ENCODE assay signal across 25 cellular contexts in the genomic region with DNA sequence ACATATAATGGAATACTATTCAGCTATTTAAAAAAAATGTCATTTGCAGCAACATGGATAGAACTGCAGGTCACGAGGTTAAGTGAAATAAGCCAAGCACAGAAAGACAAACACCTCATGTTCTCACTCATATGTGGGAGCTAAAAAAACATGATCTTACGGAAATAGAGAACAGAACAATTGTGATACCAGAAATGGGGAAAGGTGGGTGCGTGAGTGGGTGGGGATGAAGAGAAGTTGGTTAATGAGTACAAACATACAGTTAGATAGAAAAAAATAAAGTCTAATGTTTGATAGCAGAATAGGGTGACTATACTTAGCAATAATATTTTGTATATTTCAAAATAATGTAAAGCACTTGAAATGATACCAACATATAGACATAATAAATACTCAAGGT.
"Had no signal": no experiment of that assay in that cellular context is flagged by ENCODE, and none has a peak within 500 bp of the region (broad histone marks: within the 10 kb centered on the region; RNA-seq: fewer than 3 reads in every experiment).

No MANE protein-coding gene starts in this region.

- H3K4me3 ChIP-seq: stomach, suprapubic skin, testis, thoracic aorta, thyroid gland, tibial artery, tibial nerve, transverse colon, upper lobe of left lung, upper lobe of right lung, uterus, vagina had no signal

- H3K4me1 ChIP-seq: stomach, testis, tibial artery, upper lobe of right lung, uterus, vagina had no signal

- H3K27ac ChIP-seq: suprapubic skin, testis, thoracic aorta, thyroid gland, tibial artery, tibial nerve, transverse colon, upper lobe of left lung, upper lobe of right lung, uterus, vagina had no signal

- H3K36me3 ChIP-seq: uterus had no signal

- DNase-seq: stimulated activated CD4-positive, alpha-beta T cell treated with anti-CD3 and anti-CD28 coated beads, Interleukin-2, amount 100 ng/mL, for 48 hours; stimulated activated CD4-positive, alpha-beta T cell treated with anti-CD3 and anti-CD28 coated beads, Interleukin-4, amount 100 ng/mL, for 1 hour; stimulated activated CD4-positive, alpha-beta T cell treated with anti-CD3 and anti-CD28 coated beads, Interleukin-4, amount 100 ng/mL, for 24 hours; stimulated activated CD4-positive, alpha-beta T cell treated with anti-CD3 and anti-CD28 coated beads, Interleukin-4, amount 100 ng/mL, for 4 hours; stimulated activated CD8-positive, alpha-beta memory T cell treated with anti-CD3 and anti-CD28 coated beads, Interleukin-4, amount 100 ng/mL, for 48 hours; stimulated activated naive B cell treated with anti-CD40 and anti-IgM and Interleukin-4, amounts not matched to agents 10 μg/mL and 1 μg/mL and 100 μg/mL, for 72 hours; stimulated activated naive CD4-positive, alpha-beta T cell; stimulated activated naive CD8-positive, alpha-beta T cell treated with anti-CD3 and anti-CD28 coated beads, Interleukin-15, amount 100 ng/mL, for 72 hours; stimulated activated naive CD8-positive, alpha-beta T cell treated with anti-CD3 and anti-CD28 coated beads, Interleukin-15, Interleukin-2, amounts not matched to agents 100 U/mL and 50 U/mL, for 24 hours; stomach; substantia nigra; testis; thyroid gland; tibial artery; transverse colon; trophoblast cell; upper lobe of left lung; upper lobe of right lung; uterus had no signal

- ATAC-seq: stimulated activated effector memory CD8-positive, alpha-beta T cell treated with anti-CD3 and anti-CD28 coated beads, Interleukin-12 subunit alpha, Interleukin-12 subunit beta, amount 100 ng/mL, for 72 hours; stimulated activated memory B cell treated with anti-CD40 and anti-IgM and Interleukin-4, amounts not matched to agents 10 μg/mL and 1 μg/mL and 100 μg/mL, for 72 hours; stimulated activated naive B cell treated with anti-CD40 and anti-IgM and Interleukin-4, amounts not matched to agents 10 μg/mL and 1 μg/mL and 100 μg/mL, for 72 hours; stimulated activated naive CD8-positive, alpha-beta T cell treated with anti-CD3 and anti-CD28 coated beads, Interleukin-15, amount 100 ng/mL, for 72 hours; stimulated activated naive CD8-positive, alpha-beta T cell treated with anti-CD3 and anti-CD28 coated beads, Interleukin-15, Interleukin-2, amounts not matched to agents 100 U/mL and 50 U/mL, for 24 hours; upper lobe of right lung had no signal

- H3K9me3 ChIP-seq: stomach, suprapubic skin, testis, thoracic aorta, thyroid gland, tibial artery, tibial nerve, transverse colon, upper lobe of left lung, upper lobe of right lung, uterus, vagina had no signal
